ENCODE assay signal across 2 cellular contexts in genomic region chr2:134420256-134420655, GRCh38.
TF ChIP-seq lines count a peak whose summit lies in the region.

No MANE protein-coding gene starts in this region.

TF ChIP-seq in HepG2, 621 proteins besides CTCF, POLR2A, EP300 and RAD21 (continued from another document):
- TF ChIP-seq, protein P1, sequence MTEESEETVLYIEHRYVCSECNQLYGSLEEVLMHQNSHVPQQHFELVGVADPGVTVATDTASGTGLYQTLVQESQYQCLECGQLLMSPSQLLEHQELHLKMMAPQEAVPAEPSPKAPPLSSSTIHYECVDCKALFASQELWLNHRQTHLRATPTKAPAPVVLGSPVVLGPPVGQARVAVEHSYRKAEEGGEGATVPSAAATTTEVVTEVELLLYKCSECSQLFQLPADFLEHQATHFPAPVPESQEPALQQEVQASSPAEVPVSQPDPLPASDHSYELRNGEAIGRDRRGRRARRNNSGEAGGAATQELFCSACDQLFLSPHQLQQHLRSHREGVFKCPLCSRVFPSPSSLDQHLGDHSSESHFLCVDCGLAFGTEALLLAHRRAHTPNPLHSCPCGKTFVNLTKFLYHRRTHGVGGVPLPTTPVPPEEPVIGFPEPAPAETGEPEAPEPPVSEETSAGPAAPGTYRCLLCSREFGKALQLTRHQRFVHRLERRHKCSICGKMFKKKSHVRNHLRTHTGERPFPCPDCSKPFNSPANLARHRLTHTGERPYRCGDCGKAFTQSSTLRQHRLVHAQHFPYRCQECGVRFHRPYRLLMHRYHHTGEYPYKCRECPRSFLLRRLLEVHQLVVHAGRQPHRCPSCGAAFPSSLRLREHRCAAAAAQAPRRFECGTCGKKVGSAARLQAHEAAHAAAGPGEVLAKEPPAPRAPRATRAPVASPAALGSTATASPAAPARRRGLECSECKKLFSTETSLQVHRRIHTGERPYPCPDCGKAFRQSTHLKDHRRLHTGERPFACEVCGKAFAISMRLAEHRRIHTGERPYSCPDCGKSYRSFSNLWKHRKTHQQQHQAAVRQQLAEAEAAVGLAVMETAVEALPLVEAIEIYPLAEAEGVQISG (CRISPR knock-in tag; IDR thresholded peaks at IDR 0.05): peak; percentile 32; the same call in 1 of the 2 replicates
- TF ChIP-seq ZFY (CRISPR knock-in tag; IDR thresholded peaks at IDR 0.05): 0 out of 2 replicates have a peak, but pooled peaks have one; percentile 16
- TF ChIP-seq, protein P2, sequence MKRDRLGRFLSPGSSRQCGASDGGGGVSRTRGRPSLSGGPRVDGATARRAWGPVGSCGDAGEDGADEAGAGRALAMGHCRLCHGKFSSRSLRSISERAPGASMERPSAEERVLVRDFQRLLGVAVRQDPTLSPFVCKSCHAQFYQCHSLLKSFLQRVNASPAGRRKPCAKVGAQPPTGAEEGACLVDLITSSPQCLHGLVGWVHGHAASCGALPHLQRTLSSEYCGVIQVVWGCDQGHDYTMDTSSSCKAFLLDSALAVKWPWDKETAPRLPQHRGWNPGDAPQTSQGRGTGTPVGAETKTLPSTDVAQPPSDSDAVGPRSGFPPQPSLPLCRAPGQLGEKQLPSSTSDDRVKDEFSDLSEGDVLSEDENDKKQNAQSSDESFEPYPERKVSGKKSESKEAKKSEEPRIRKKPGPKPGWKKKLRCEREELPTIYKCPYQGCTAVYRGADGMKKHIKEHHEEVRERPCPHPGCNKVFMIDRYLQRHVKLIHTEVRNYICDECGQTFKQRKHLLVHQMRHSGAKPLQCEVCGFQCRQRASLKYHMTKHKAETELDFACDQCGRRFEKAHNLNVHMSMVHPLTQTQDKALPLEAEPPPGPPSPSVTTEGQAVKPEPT (CRISPR knock-in tag; IDR thresholded peaks at IDR 0.05; ENCODE audit: low read depth): no peak
- TF ChIP-seq ZNF687 (CRISPR knock-in tag; IDR thresholded peaks at IDR 0.05): peak; percentile 36
- TF ChIP-seq ZNF672 (CRISPR knock-in tag; IDR thresholded peaks at IDR 0.05): no peak
- peak; percentile 80 for TF ChIP-seq RBM22 (optimal IDR thresholded peaks at IDR 0.05; ENCODE audit: low read length)

TF ChIP-seq in K562, 482 proteins besides CTCF, POLR2A, EP300 and RAD21:
- TF ChIP-seq, protein P3, sequence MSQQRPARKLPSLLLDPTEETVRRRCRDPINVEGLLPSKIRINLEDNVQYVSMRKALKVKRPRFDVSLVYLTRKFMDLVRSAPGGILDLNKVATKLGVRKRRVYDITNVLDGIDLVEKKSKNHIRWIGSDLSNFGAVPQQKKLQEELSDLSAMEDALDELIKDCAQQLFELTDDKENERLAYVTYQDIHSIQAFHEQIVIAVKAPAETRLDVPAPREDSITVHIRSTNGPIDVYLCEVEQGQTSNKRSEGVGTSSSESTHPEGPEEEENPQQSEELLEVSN (IDR thresholded peaks at IDR 0.05; ENCODE audit: borderline replicate concordance in 1 of 2, extremely low read depth in 1 of 2, insufficient read depth in 1 of 2, insufficient read length in 1 of 2, low read depth in 1 of 2, low read length in 1 of 2, poor library complexity in 1 of 2, severe bottlenecking in 1 of 2): peak in 1 of 2 experiments; percentile 42
- TF ChIP-seq STAT5A (IDR thresholded peaks at IDR 0.05; ENCODE audit: borderline replicate concordance, low read length): no peak
